In the genomic region with DNA sequence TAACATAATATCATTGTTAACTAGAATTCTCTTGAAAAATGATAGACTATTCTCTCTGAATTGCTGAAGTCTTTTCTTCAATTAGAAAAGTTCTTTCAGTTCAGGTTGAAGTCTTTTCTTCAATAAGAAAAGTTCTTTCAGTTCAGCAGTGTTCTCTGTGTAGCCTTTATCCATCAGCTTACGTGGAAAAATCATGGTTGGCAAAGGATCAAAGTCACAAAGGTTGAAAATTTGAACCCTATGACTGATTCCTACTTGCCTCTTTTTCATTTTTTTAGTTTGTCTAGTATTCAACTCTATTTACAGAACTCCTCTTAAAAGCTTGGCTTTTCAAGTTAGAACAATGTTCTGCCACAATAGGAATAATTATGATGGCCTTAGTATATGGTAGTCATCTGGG, we compare ENCODE assay signal across 8 cellular contexts. TPM values are rescaled to one million over a fixed set of nuclear protein-coding genes. Genes with fewer than 3 reads are reported as not detected.
"Had no signal": no experiment of that assay in that cellular context is flagged by ENCODE, and none has a peak within 500 bp of the region (broad histone marks: within the 10 kb centered on the region; RNA-seq: fewer than 3 reads in every experiment).

No MANE protein-coding gene starts in this region.

- H3K4me3 ChIP-seq: GM12878 had no signal

- DNase-seq: GDM1, GF-D8 had no signal

- FAIRE-seq: G401.6, GM12878, GM12891, GM12892, GM18507, GM19239 had no signal

- ATAC-seq: GM12878 had no signal

RNA-seq across cellular contexts. Expression of gene CAVIN2, which starts 25.8 kb away (rescaled TPM):
- total RNA-seq: GM12878 had no signal
- polyA plus RNA-seq: GM12878 had no signal
